8 cellular contexts compared by ENCODE assay signal in the genomic region with DNA sequence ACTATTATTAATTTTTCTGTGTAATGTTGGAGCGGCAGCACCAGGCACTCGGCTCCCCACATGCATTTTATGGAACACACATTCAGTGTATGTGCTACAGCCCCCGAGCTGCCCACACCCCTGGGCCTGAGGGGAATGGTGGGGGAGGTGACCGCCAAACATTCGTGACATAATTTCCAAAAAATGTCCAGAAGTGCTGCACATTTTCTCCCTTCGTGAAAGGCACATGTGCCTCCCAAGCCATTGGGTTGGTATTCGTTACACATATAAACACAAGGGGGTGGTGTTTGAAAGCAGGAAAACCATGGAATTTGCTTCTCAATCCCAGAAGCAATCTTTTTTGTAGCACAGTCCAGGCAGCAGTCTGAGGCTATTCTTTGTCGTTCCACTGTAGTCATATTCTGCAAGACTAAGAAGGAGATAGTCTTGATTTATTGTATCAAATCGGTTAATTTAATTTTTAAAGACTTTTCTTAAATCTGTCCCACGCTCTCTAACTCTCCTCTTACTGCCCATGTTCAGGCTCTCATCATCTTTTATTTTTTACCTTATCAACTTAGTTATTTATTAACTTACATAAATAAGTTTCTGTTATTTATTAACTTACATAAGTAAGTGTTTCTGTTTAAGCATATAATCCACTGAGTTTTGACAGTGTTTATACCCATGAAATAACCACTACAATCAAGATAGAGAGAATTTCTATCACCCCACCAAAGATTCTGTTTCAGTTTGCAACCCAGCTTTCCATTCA. TPM values are rescaled to one million over a fixed set of nuclear protein-coding genes. Genes with fewer than 3 reads are reported as not detected.
A peak's percentile ranks its signal among the peaks of the same experiment; 100 is the strongest.
DNase-seq lines count a peak whose midpoint lies in the region; ATAC-seq lines count a peak whose summit lies in the region.

No MANE protein-coding gene starts in this region.

- H3K4me1 ChIP-seq in aorta (ENCODE audit: control insufficient read depth in 1 of 2, insufficient read depth in 2 of 2, low read length in 2 of 2) = peaks cover 0 to 2% of the 10 kb centered on the region in 2 donors

- H3K27ac ChIP-seq in aorta (ENCODE audit: low read depth in 1 of 2, low read length in 2 of 2) = peak overlapping the region in 1 of 2 donors; percentile 12

- in situ Hi-C loops in T47D (cut with HindIII; ENCODE audit: low pct_unique_long_range_greater_than_20kb, low sequenced_read_pairs) = no loop called here

- ATAC-seq in Right ventricle myocardium inferior = peak; percentile 73
- peak; percentile 87 for ATAC-seq in aorta (ENCODE audit: low FRiP score)
- no peak for ATAC-seq in GM19351 (IDR thresholded peaks at IDR 0.05; ENCODE audit: unreplicated experiment)

- no peaks in the 10 kb centered on the region for H3K9me3 ChIP-seq in aorta (ENCODE audit: control insufficient read depth, low read length)

- no peak overlapping the region for H3K4me3 ChIP-seq in aorta (ENCODE audit: low read length in 2 of 2)

- WGBS in aorta, 2 donors = 3 to 7% methylated on average over 10 of the region's 10 CpGs

- no peaks in the 10 kb centered on the region for H3K36me3 ChIP-seq in aorta (ENCODE audit: control insufficient read depth in 1 of 2, insufficient read depth in 2 of 2, low read length in 1 of 2)

- intact Hi-C loops in Right ventricle myocardium inferior (cut with DNase I) (loop anchor here (5.0 to 10.0 kb wide), 2 partner anchors 35 to 397 kb away; a partner anchor contains a TSS), cardiac septum (cut with DNase I) (loop anchor here (5.0 to 10.0 kb wide), 2 partner anchors 60 to 197 kb away; no protein-coding TSS in a partner anchor), aorta (cut with DNase I) (loop anchor here (2.0 to 10.0 kb wide), 5 partner anchors 39 to 397 kb away; a partner anchor contains a TSS)

- DNase-seq in Right ventricle myocardium inferior (ENCODE audit: missing footprints) (no peak), cardiac septum (ENCODE audit: low spot score) (no peak), T47D (ENCODE audit: low read depth in 1 of 2, low spot score in 1 of 2) (peak; percentile 40 to 46), left kidney (ENCODE audit: low read depth, low spot score) (peak; percentile 83), aorta (no peak), T-helper 1 cell (no peak)
- no peak for DNase-seq in activated CD4-positive, CD25-positive, alpha-beta regulatory T cell (lab: John Stamatoyannopoulos, UW)

- H3K27me3 ChIP-seq in aorta (ENCODE audit: control insufficient read depth in 1 of 2, insufficient read depth in 2 of 2, low read length in 1 of 2) = no peaks in the 10 kb centered on the region

RNA-seq across cellular contexts. Expression of a gene that starts 39.2 kb away (rescaled TPM):
- 42.6 TPM for total RNA-seq in Right ventricle myocardium inferior
- 80.8 TPM for total RNA-seq in cardiac septum
- 100 to 1,000 TPM; 102 to 119 TPM for total RNA-seq in aorta
- 100 to 1,000 TPM; 236 to 246 TPM for polyA plus RNA-seq in aorta

Comparison
In these comparisons a context has a peak if more than half of its experiments do, and no peak if none do; other contexts are left out.
1. DNase-seq: peak in T47D (2 of 2) and left kidney (single experiment); none in Right ventricle myocardium inferior (single experiment), cardiac septum (single experiment), aorta (0 of 2), T-helper 1 cell (0 of 5) and activated CD4-positive, CD25-positive, alpha-beta regulatory T cell (0 of 4).